Comparison of ENCODE assay signal across 8 cellular contexts in genomic region chr5:1644810-1645571, GRCh38.
DNase-seq lines count a peak whose midpoint lies in the region; ATAC-seq and TF ChIP-seq lines count a peak whose summit lies in the region.

No MANE protein-coding gene starts in this region.

- no peak for TF ChIP-seq POLR2A in stomach (IDR thresholded peaks at IDR 0.05)

- no peak for TF ChIP-seq EP300 in stomach (IDR thresholded peaks at IDR 0.05)

- H3K79me1 ChIP-seq in neuronal stem cell (ENCODE audit: low read depth, low read length): no peaks in the 10 kb centered on the region

- H3K27me3 ChIP-seq in foreskin keratinocyte (peaks cover 37% of the 10 kb centered on the region), neuronal stem cell (ENCODE audit: control insufficient read depth in 3 of 3, insufficient read depth in 3 of 3, low read depth in 1 of 3, low read length in 3 of 3) (peaks cover 5 to 29% (median 23%) of the 10 kb centered on the region in 3 experiments), stomach (peaks cover 8 to 57% (median 26%) of the 10 kb centered on the region in 3 donors)

- peak overlapping the region; percentile 64 for H3K9ac ChIP-seq in neuronal stem cell (ENCODE audit: low read depth, low read length, poor library complexity)

- H3K18ac ChIP-seq in neuronal stem cell (ENCODE audit: low read length): peak overlapping the region; percentile 44

- H4K91ac ChIP-seq in neuronal stem cell (ENCODE audit: low read depth, low read length, poor library complexity): no peak overlapping the region

- H3K4me3 ChIP-seq in neuronal stem cell (ENCODE audit: low read length in 2 of 2) (peak overlapping the region; percentile 10 to 31), stomach (peak overlapping the region; percentile 22 to 49 (median 26))

- intact Hi-C loops in stomach (cut with DNase I; ENCODE audit: low total_unique reads): loop anchor here (5.0 kb wide), 1 partner anchor 478 kb away; no protein-coding TSS in a partner anchor

- H3K9me3 ChIP-seq in neuronal stem cell (replicated peaks in 1 of 2; ENCODE audit: control insufficient read depth in 2 of 2, insufficient read depth in 1 of 2, low read depth in 1 of 2, low read length in 2 of 2) (no peaks in the 10 kb centered on the region), stomach (no peaks in the 10 kb centered on the region)

- H3K14ac ChIP-seq in neuronal stem cell (ENCODE audit: low read length): peak overlapping the region; percentile 63

- H2BK120ac ChIP-seq in neuronal stem cell (ENCODE audit: low read depth, low read length): no peak overlapping the region

- H2BK12ac ChIP-seq in neuronal stem cell (ENCODE audit: low read length): no peak overlapping the region

- no peak overlapping the region for H3K4ac ChIP-seq in neuronal stem cell (ENCODE audit: low read length)

- no peak overlapping the region for H2BK15ac ChIP-seq in neuronal stem cell (ENCODE audit: low read length)

- TF ChIP-seq CTCF in foreskin keratinocyte (conservative IDR thresholded peaks at IDR 0.05) (peak; percentile 87), stomach (IDR thresholded peaks at IDR 0.05) (peak in 5 of 7 experiments; percentile 65 to 83 (median 78))

- H3K23ac ChIP-seq in neuronal stem cell (ENCODE audit: low read depth, low read length, poor library complexity): peak overlapping the region; percentile 73

- WGBS in neuronal stem cell (ENCODE audit: extremely low coverage in 2 of 2, insufficient read length in 2 of 2, insufficient replicate concordance in 1 of 2), 2 donors: no CpG with 5 or more reads among the region's 52 CpGs
- WGBS in stomach, 5 donors: 4 to 10% (median 4%) methylated on average over 33 to 52 of the region's 52 CpGs

- peak overlapping the region; percentile 83 for H3K4me2 ChIP-seq in neuronal stem cell (ENCODE audit: insufficient read depth, low read length, poor library complexity, severe bottlenecking)

- H4K8ac ChIP-seq in neuronal stem cell (ENCODE audit: low read depth, low read length): no peak overlapping the region

- H3K4me1 ChIP-seq in foreskin keratinocyte: no peaks in the 10 kb centered on the region
- peaks cover 0 to 3% of the 10 kb centered on the region in 2 donors for H3K4me1 ChIP-seq in neuronal stem cell (ENCODE audit: control insufficient read depth in 2 of 2, insufficient read depth in 1 of 2, low read depth in 1 of 2, low read length in 2 of 2)
- H3K4me1 ChIP-seq in stomach: peaks cover 0 to 22% (median 8%) of the 10 kb centered on the region in 4 donors

- H2AK5ac ChIP-seq in neuronal stem cell (ENCODE audit: low read depth, low read length): no peak overlapping the region

- ATAC-seq in GM21447 (IDR thresholded peaks at IDR 0.05; ENCODE audit: unreplicated experiment): peak; percentile 70
- peak; percentile 80 for ATAC-seq in foreskin keratinocyte

- H2BK5ac ChIP-seq in neuronal stem cell (ENCODE audit: low read length): no peak overlapping the region

- H3K27ac ChIP-seq in foreskin keratinocyte (no peak overlapping the region), neuronal stem cell (replicated peaks; ENCODE audit: low read length) (no peak overlapping the region), stomach (peak overlapping the region in 2 of 5 donors; percentile 26 to 35)

- peak overlapping the region; percentile 90 for H2AFZ ChIP-seq in neuronal stem cell (ENCODE audit: low read length)

- no peaks in the 10 kb centered on the region for H3K36me3 ChIP-seq in neuronal stem cell (replicated peaks in 1 of 2; ENCODE audit: control insufficient read depth in 2 of 2, insufficient read depth in 2 of 2, low read length in 2 of 2)
- no peaks in the 10 kb centered on the region for H3K36me3 ChIP-seq in stomach

- DNase-seq in COR-L47 (lab: John Stamatoyannopoulos, UW) (peak; percentile 83), Kasumi-1 (lab: John Stamatoyannopoulos, UW) (peak; percentile 67 to 75), RPMI8226 (peak; percentile 95), foreskin keratinocyte (peak in 1 of 2 donors; percentile 51), neuronal stem cell (ENCODE audit: low spot score) (peak; percentile 82), stomach (peak; percentile 85)
- peak; percentile 62 for DNase-seq in activated effector memory CD4-positive, alpha-beta T cell treated with Interleukin-2 at 50 U/mL for 16 hours
